In the genomic region with DNA sequence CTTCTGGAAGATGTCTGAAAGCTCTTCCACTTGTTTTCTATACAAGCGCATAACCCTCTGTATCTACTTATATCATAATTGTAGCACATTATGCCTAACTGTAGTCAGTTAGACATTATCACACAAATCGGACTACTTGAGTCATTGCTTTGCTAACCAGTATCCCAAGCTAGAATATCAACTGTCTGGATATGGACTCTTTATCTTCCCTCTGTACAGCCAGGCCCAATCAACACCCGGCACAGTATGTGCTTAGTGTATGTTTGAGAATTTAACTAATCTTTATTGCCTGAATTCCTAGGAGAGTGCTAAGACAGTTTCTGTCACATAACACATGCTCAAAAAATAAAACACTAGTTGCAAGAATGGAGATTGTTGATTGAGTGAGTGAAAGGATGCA, we compare ENCODE assay signal across 21 cellular contexts.
DNase-seq lines count a peak whose midpoint lies in the region; ATAC-seq and TF ChIP-seq lines count a peak whose summit lies in the region.
"Had no signal": no experiment of that assay in that cellular context is flagged by ENCODE, and none has a peak within 500 bp of the region (broad histone marks: within the 10 kb centered on the region; RNA-seq: fewer than 3 reads in every experiment).

No MANE protein-coding gene starts in this region.

- H3K36me3 ChIP-seq in neuronal stem cell (replicated peaks in 1 of 2; ENCODE audit: control insufficient read depth in 2 of 2, insufficient read depth in 2 of 2, low read length in 2 of 2), result no peaks in the 10 kb centered on the region
- no peaks in the 10 kb centered on the region for H3K36me3 ChIP-seq in HAP-1 (replicated peaks)
- H3K36me3 ChIP-seq: BLaER1 had no signal

- H2AFZ ChIP-seq in neuronal stem cell (ENCODE audit: low read length), result peak overlapping the region; percentile 66

- no peak overlapping the region for H4K91ac ChIP-seq in neuronal stem cell (ENCODE audit: low read depth, low read length, poor library complexity)

- H2BK5ac ChIP-seq in neuronal stem cell (ENCODE audit: low read length), result no peak overlapping the region

- H4K8ac ChIP-seq in neuronal stem cell (ENCODE audit: low read depth, low read length), result no peak overlapping the region

- H3K23ac ChIP-seq in neuronal stem cell (ENCODE audit: low read depth, low read length, poor library complexity), result no peak overlapping the region

- no peak overlapping the region for H3K4me2 ChIP-seq in neuronal stem cell (ENCODE audit: insufficient read depth, low read length, poor library complexity, severe bottlenecking)
- H3K4me2 ChIP-seq: BLaER1 had no signal

- in situ Hi-C loops in HAP-1 (cut with MboI; ENCODE audit: low sequenced_read_pairs), result no loop called here

- no peaks in the 10 kb centered on the region for H3K79me1 ChIP-seq in neuronal stem cell (ENCODE audit: low read depth, low read length)

- H3K4me1 Mint-ChIP-seq in stimulated activated effector memory CD8-positive, alpha-beta T cell treated with anti-CD3 and anti-CD28 coated beads, Interleukin-12 subunit alpha, Interleukin-12 subunit beta, amount 100 ng/mL, for 72 hours, result no peaks in the 10 kb centered on the region
- H3K4me1 Mint-ChIP-seq: CD14-positive monocyte; CD4-positive, alpha-beta memory T cell; IgD-negative memory B cell had no signal

- H3K27me3 ChIP-seq in neuronal stem cell (ENCODE audit: control insufficient read depth in 3 of 3, insufficient read depth in 3 of 3, low read depth in 1 of 3, low read length in 3 of 3) (no peaks in the 10 kb centered on the region), HAP-1 (ENCODE audit: low read depth) (no peaks in the 10 kb centered on the region)
- H3K27me3 ChIP-seq: BLaER1 had no signal

- no peak overlapping the region for H3K27ac ChIP-seq in neuronal stem cell (replicated peaks; ENCODE audit: low read length)
- H3K27ac ChIP-seq: BLaER1, HL-60 had no signal

- no peak overlapping the region for H3K18ac ChIP-seq in neuronal stem cell (ENCODE audit: low read length)

- no peak overlapping the region for H3K14ac ChIP-seq in neuronal stem cell (ENCODE audit: low read length)

- TF ChIP-seq CTCF in fibroblast of villous mesenchyme (IDR thresholded peaks at IDR 0.05; ENCODE audit: insufficient read depth, low read depth, low read length), result no peak

- no peaks in the 10 kb centered on the region for H3K9me3 Mint-ChIP-seq in stimulated activated effector memory CD8-positive, alpha-beta T cell treated with anti-CD3 and anti-CD28 coated beads, Interleukin-12 subunit alpha, Interleukin-12 subunit beta, amount 100 ng/mL, for 72 hours
- H3K9me3 Mint-ChIP-seq: IgD-negative memory B cell had no signal

- no peak overlapping the region for H2BK120ac ChIP-seq in neuronal stem cell (ENCODE audit: low read depth, low read length)

- H2BK12ac ChIP-seq in neuronal stem cell (ENCODE audit: low read length), result no peak overlapping the region

- H3K36me3 Mint-ChIP-seq in stimulated activated effector memory CD8-positive, alpha-beta T cell treated with anti-CD3 and anti-CD28 coated beads, Interleukin-12 subunit alpha, Interleukin-12 subunit beta, amount 100 ng/mL, for 72 hours, result no peaks in the 10 kb centered on the region
- H3K36me3 Mint-ChIP-seq: CD14-positive monocyte; CD4-positive, alpha-beta memory T cell; IgD-negative memory B cell had no signal

- no peak overlapping the region for H3K4me3 ChIP-seq in fibroblast of villous mesenchyme (ENCODE audit: low read depth, low read length)
- no peak overlapping the region for H3K4me3 ChIP-seq in neuronal stem cell (ENCODE audit: low read length in 2 of 2)
- no peak overlapping the region for H3K4me3 ChIP-seq in HAP-1
- H3K4me3 ChIP-seq: BLaER1 had no signal

- no peak overlapping the region for H3K27ac Mint-ChIP-seq in stimulated activated effector memory CD8-positive, alpha-beta T cell treated with anti-CD3 and anti-CD28 coated beads, Interleukin-12 subunit alpha, Interleukin-12 subunit beta, amount 100 ng/mL, for 72 hours
- H3K27ac Mint-ChIP-seq: CD14-positive monocyte; CD4-positive, alpha-beta memory T cell; H9; IgD-negative memory B cell had no signal

- peak; percentile 76 for DNase-seq in DMS114 treated with DMSO at 0.1 percent for 48 hours (lab: John Stamatoyannopoulos, UW; ENCODE audit: unreplicated experiment)
- peak; percentile 72 for DNase-seq in fibroblast of villous mesenchyme (ENCODE audit: low read depth)
- DNase-seq in neuronal stem cell (ENCODE audit: low spot score), result no peak
- no peak for DNase-seq in stimulated activated effector memory CD8-positive, alpha-beta T cell treated with anti-CD3 and anti-CD28 coated beads, Interleukin-12 subunit alpha, Interleukin-12 subunit beta, amount 100 ng/mL, for 72 hours (ENCODE audit: low spot score in 2 of 2)
- DNase-seq in DMS53 (lab: John Stamatoyannopoulos, UW), result no peak
- no peak for DNase-seq in HAP-1 (ENCODE audit: low spot score in 2 of 2)
- DNase-seq: 8988T; Calu3; CD4-positive, alpha-beta memory T cell; DMS 273 treated with DMSO at 0.1 percent for 48 hours; DMS79; GDM1; GOT3; H9; KG1 had no signal

- no peak overlapping the region for H3K4me3 Mint-ChIP-seq in stimulated activated effector memory CD8-positive, alpha-beta T cell treated with anti-CD3 and anti-CD28 coated beads, Interleukin-12 subunit alpha, Interleukin-12 subunit beta, amount 100 ng/mL, for 72 hours
- H3K4me3 Mint-ChIP-seq: CD14-positive monocyte; CD4-positive, alpha-beta memory T cell; H9; IgD-negative memory B cell had no signal

- no CpG with 5 or more reads among the region's 3 CpGs for WGBS in neuronal stem cell (ENCODE audit: extremely low coverage in 2 of 2, insufficient read length in 2 of 2, insufficient replicate concordance in 1 of 2), 2 donors

- H3K9me3 ChIP-seq in neuronal stem cell (replicated peaks in 1 of 2; ENCODE audit: control insufficient read depth in 2 of 2, insufficient read depth in 1 of 2, low read depth in 1 of 2, low read length in 2 of 2) (no peaks in the 10 kb centered on the region), HAP-1 (no peaks in the 10 kb centered on the region)
- H3K9me3 ChIP-seq: BLaER1 had no signal

- H3K4ac ChIP-seq in neuronal stem cell (ENCODE audit: low read length), result no peak overlapping the region

- no peak overlapping the region for H2AK5ac ChIP-seq in neuronal stem cell (ENCODE audit: low read depth, low read length)

- ATAC-seq in stimulated activated effector memory CD8-positive, alpha-beta T cell treated with anti-CD3 and anti-CD28 coated beads, Interleukin-12 subunit alpha, Interleukin-12 subunit beta, amount 100 ng/mL, for 72 hours, result peak; percentile 28
- ATAC-seq in GM18867 (IDR thresholded peaks at IDR 0.05; ENCODE audit: unreplicated experiment) (no peak), GM18519 (IDR thresholded peaks at IDR 0.05; ENCODE audit: low FRiP score, unreplicated experiment) (no peak)

- peaks cover 2 to 8% of the 10 kb centered on the region in 2 donors for H3K4me1 ChIP-seq in neuronal stem cell (ENCODE audit: control insufficient read depth in 2 of 2, insufficient read depth in 1 of 2, low read depth in 1 of 2, low read length in 2 of 2)
- H3K4me1 ChIP-seq in HAP-1, result no peaks in the 10 kb centered on the region
- H3K4me1 ChIP-seq: BLaER1 had no signal

- no peak overlapping the region for H2BK15ac ChIP-seq in neuronal stem cell (ENCODE audit: low read length)

- H3K9ac ChIP-seq in neuronal stem cell (ENCODE audit: low read depth, low read length, poor library complexity), result no peak overlapping the region
- H3K9ac ChIP-seq: BLaER1 had no signal

Comparison
In these comparisons a context has a peak if more than half of its experiments do, and no peak if none do; other contexts are left out.
1. DNase-seq: peak in DMS114 treated with DMSO at 0.1 percent for 48 hours (single experiment) and fibroblast of villous mesenchyme (single experiment); none in neuronal stem cell (single experiment), stimulated activated effector memory CD8-positive, alpha-beta T cell treated with anti-CD3 and anti-CD28 coated beads, Interleukin-12 subunit alpha, Interleukin-12 subunit beta, amount 100 ng/mL, for 72 hours (0 of 2), DMS53 (single experiment) and HAP-1 (0 of 2).